2 cellular contexts compared by ENCODE assay signal in genomic region chr10:58179238-58179637, GRCh38.
TF ChIP-seq lines count a peak whose summit lies in the region.

No MANE protein-coding gene starts in this region.

TF ChIP-seq in A549, 52 proteins besides CTCF, POLR2A, EP300 and RAD21:
- no peak for TF ChIP-seq HEYL (CRISPR knock-in tag; IDR thresholded peaks at IDR 0.05)
- no peak for TF ChIP-seq FOSL2 (IDR thresholded peaks at IDR 0.05)
- peak; percentile 13; the same call in 1 of the 2 replicates for TF ChIP-seq FOSL2 (CRISPR knock-in tag; IDR thresholded peaks at IDR 0.05)

TF ChIP-seq in IMR-90, 13 proteins besides CTCF, POLR2A, EP300 and RAD21:
- TF ChIP-seq MAZ (IDR thresholded peaks at IDR 0.05; ENCODE audit: borderline replicate concordance, low read depth, low read length) = no peak
- TF ChIP-seq CHD1 (IDR thresholded peaks at IDR 0.05; ENCODE audit: low read depth, low read length) = no peak
- TF ChIP-seq RCOR1 (IDR thresholded peaks at IDR 0.05; ENCODE audit: insufficient replicate concordance, low read length) = no peak
- no peak for TF ChIP-seq ELK1 (IDR thresholded peaks at IDR 0.05; ENCODE audit: borderline replicate concordance, low read depth, low read length)
- TF ChIP-seq, protein P1, sequence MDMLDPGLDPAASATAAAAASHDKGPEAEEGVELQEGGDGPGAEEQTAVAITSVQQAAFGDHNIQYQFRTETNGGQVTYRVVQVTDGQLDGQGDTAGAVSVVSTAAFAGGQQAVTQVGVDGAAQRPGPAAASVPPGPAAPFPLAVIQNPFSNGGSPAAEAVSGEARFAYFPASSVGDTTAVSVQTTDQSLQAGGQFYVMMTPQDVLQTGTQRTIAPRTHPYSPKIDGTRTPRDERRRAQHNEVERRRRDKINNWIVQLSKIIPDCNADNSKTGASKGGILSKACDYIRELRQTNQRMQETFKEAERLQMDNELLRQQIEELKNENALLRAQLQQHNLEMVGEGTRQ (IDR thresholded peaks at IDR 0.05; ENCODE audit: low read depth, low read length) = no peak
